8 cellular contexts compared by ENCODE assay signal in genomic region chr14:52694761-52695480, GRCh38. TPM values are rescaled to one million over a fixed set of nuclear protein-coding genes. Genes with fewer than 3 reads are reported as not detected.
DNase-seq lines count a peak whose midpoint lies in the region; ATAC-seq and TF ChIP-seq lines count a peak whose summit lies in the region.

No MANE protein-coding gene starts in this region.

- peaks cover 33% of the 10 kb centered on the region for H3K4me1 Mint-ChIP-seq in activated T-helper 2 cell treated with anti-CD3 and anti-CD28 coated beads, Interferon-gamma antibody, Interleukin-2, Interleukin-4, amounts not matched to agents 10 μg/mL and 5 μg/mL and 100 μg/mL, durations not matched to agents 14 hours and 24 hours and 36 hours (ENCODE audit: low read depth)
- peaks cover 21% of the 10 kb centered on the region for H3K4me1 Mint-ChIP-seq in osteocyte (ENCODE audit: unreplicated experiment)
- H3K4me1 Mint-ChIP-seq in type B pancreatic cell (ENCODE audit: unreplicated experiment), result peaks cover 25% of the 10 kb centered on the region

- H3K36me3 Mint-ChIP-seq in activated T-helper 2 cell treated with anti-CD3 and anti-CD28 coated beads, Interferon-gamma antibody, Interleukin-2, Interleukin-4, amounts not matched to agents 10 μg/mL and 5 μg/mL and 100 μg/mL, durations not matched to agents 14 hours and 24 hours and 36 hours (ENCODE audit: low read depth), result peaks cover 39% of the 10 kb centered on the region
- H3K36me3 Mint-ChIP-seq in osteocyte (ENCODE audit: unreplicated experiment) (no peaks in the 10 kb centered on the region), type B pancreatic cell (no peaks in the 10 kb centered on the region)

- DNase-seq in D341Med (ENCODE audit: low spot score), result peak; percentile 71
- DNase-seq in RKO (ENCODE audit: low spot score), result peak; percentile 62
- peak; percentile 69 for DNase-seq in activated T-helper 2 cell treated with anti-CD3 and anti-CD28 coated beads, Interferon-gamma antibody, Interleukin-2, Interleukin-4, amounts not matched to agents 10 μg/mL and 5 μg/mL and 100 μg/mL, durations not matched to agents 14 hours and 24 hours and 36 hours (ENCODE audit: low spot score)
- peak; percentile 38 for DNase-seq in germinal center (ENCODE audit: low spot score)
- no peak for DNase-seq in osteocyte (ENCODE audit: extremely low spot score, unreplicated experiment)
- DNase-seq in type B pancreatic cell (ENCODE audit: extremely low spot score, unreplicated experiment), result no peak

- no peaks in the 10 kb centered on the region for H3K27me3 Mint-ChIP-seq in activated T-helper 2 cell treated with anti-CD3 and anti-CD28 coated beads, Interferon-gamma antibody, Interleukin-2, Interleukin-4, amounts not matched to agents 10 μg/mL and 5 μg/mL and 100 μg/mL, durations not matched to agents 14 hours and 24 hours and 36 hours (ENCODE audit: low read depth)
- H3K27me3 Mint-ChIP-seq in osteocyte (ENCODE audit: unreplicated experiment), result no peaks in the 10 kb centered on the region
- no peaks in the 10 kb centered on the region for H3K27me3 Mint-ChIP-seq in type B pancreatic cell

- intact Hi-C loops in activated T-helper 2 cell treated with anti-CD3 and anti-CD28 coated beads, Interferon-gamma antibody, Interleukin-2, Interleukin-4, amounts not matched to agents 10 μg/mL and 5 μg/mL and 100 μg/mL, durations not matched to agents 14 hours and 24 hours and 36 hours (cut with micrococcal nuclease), result loop anchor here (1.0 to 10.0 kb wide), 3 partner anchors 12 to 380 kb away; partner anchors contain the start of genes GPR137C, PSMC6, PTGER2 and TXNDC16

- ATAC-seq in GM19463 (IDR thresholded peaks at IDR 0.05; ENCODE audit: unreplicated experiment) (peak; percentile 45), HG03565 (IDR thresholded peaks at IDR 0.05; ENCODE audit: unreplicated experiment) (peak; percentile 49)

- H3K9me3 Mint-ChIP-seq in activated T-helper 2 cell treated with anti-CD3 and anti-CD28 coated beads, Interferon-gamma antibody, Interleukin-2, Interleukin-4, amounts not matched to agents 10 μg/mL and 5 μg/mL and 100 μg/mL, durations not matched to agents 14 hours and 24 hours and 36 hours, result no peaks in the 10 kb centered on the region
- H3K9me3 Mint-ChIP-seq in osteocyte (ENCODE audit: unreplicated experiment) (no peaks in the 10 kb centered on the region), type B pancreatic cell (no peaks in the 10 kb centered on the region)

- H3K27ac Mint-ChIP-seq in activated T-helper 2 cell treated with anti-CD3 and anti-CD28 coated beads, Interferon-gamma antibody, Interleukin-2, Interleukin-4, amounts not matched to agents 10 μg/mL and 5 μg/mL and 100 μg/mL, durations not matched to agents 14 hours and 24 hours and 36 hours, result peak overlapping the region; percentile 99
- H3K27ac Mint-ChIP-seq in osteocyte (ENCODE audit: unreplicated experiment) (peak overlapping the region; percentile 87), type B pancreatic cell (peak overlapping the region; percentile 97)

- peak overlapping the region; percentile 98 for H3K4me3 Mint-ChIP-seq in activated T-helper 2 cell treated with anti-CD3 and anti-CD28 coated beads, Interferon-gamma antibody, Interleukin-2, Interleukin-4, amounts not matched to agents 10 μg/mL and 5 μg/mL and 100 μg/mL, durations not matched to agents 14 hours and 24 hours and 36 hours (ENCODE audit: low read depth)
- H3K4me3 Mint-ChIP-seq in osteocyte (ENCODE audit: unreplicated experiment), result peak overlapping the region; percentile 95
- H3K4me3 Mint-ChIP-seq in type B pancreatic cell, result peak overlapping the region; percentile 100

- TF ChIP-seq CTCF in osteocyte (IDR thresholded peaks at IDR 0.05) (no peak), type B pancreatic cell (conservative IDR thresholded peaks at IDR 0.05) (no peak)

RNA-seq across cellular contexts. Expression of gene ERO1A, which starts 0.4 kb away (rescaled TPM):
- 219 and 226 TPM in 2 replicates for total RNA-seq in activated T-helper 2 cell treated with anti-CD3 and anti-CD28 coated beads, Interferon-gamma antibody, Interleukin-2, Interleukin-4, amounts not matched to agents 10 μg/mL and 5 μg/mL and 100 μg/mL, durations not matched to agents 14 hours and 24 hours and 36 hours
- total RNA-seq in osteocyte (38.5 and 38.9 TPM in 2 replicates), type B pancreatic cell (ENCODE audit: low replicate concordance) (40.8 and 49.2 TPM in 2 replicates)

RNA-seq across cellular contexts. Expression of gene PSMC6, which starts 12.1 kb away (rescaled TPM):
- 144 and 155 TPM in 2 replicates for total RNA-seq in activated T-helper 2 cell treated with anti-CD3 and anti-CD28 coated beads, Interferon-gamma antibody, Interleukin-2, Interleukin-4, amounts not matched to agents 10 μg/mL and 5 μg/mL and 100 μg/mL, durations not matched to agents 14 hours and 24 hours and 36 hours
- 69.4 and 79.8 TPM in 2 replicates for total RNA-seq in osteocyte
- 76.1 and 90.4 TPM in 2 replicates for total RNA-seq in type B pancreatic cell (ENCODE audit: low replicate concordance)

RNA-seq across cellular contexts. Expression of gene STYX, which starts 35.0 kb away (rescaled TPM):
- total RNA-seq in activated T-helper 2 cell treated with anti-CD3 and anti-CD28 coated beads, Interferon-gamma antibody, Interleukin-2, Interleukin-4, amounts not matched to agents 10 μg/mL and 5 μg/mL and 100 μg/mL, durations not matched to agents 14 hours and 24 hours and 36 hours, result 16.3 and 16.5 TPM in 2 replicates
- total RNA-seq in osteocyte (14.5 and 16.8 TPM in 2 replicates), type B pancreatic cell (ENCODE audit: low replicate concordance) (9.1 and 11.0 TPM in 2 replicates)

Comparison
In these comparisons a context has a peak if more than half of its experiments do, and no peak if none do; other contexts are left out.
1. DNase-seq: peak in D341Med (single experiment), RKO (single experiment), activated T-helper 2 cell treated with anti-CD3 and anti-CD28 coated beads, Interferon-gamma antibody, Interleukin-2, Interleukin-4, amounts not matched to agents 10 μg/mL and 5 μg/mL and 100 μg/mL, durations not matched to agents 14 hours and 24 hours and 36 hours (single experiment) and germinal center (single experiment); none in osteocyte (single experiment) and type B pancreatic cell (single experiment).
2. Peak in every context shown above with its lines, with median percentiles within 50 percentile points of each other: H3K27ac Mint-ChIP-seq and H3K4me3 Mint-ChIP-seq.